In the genomic region with DNA sequence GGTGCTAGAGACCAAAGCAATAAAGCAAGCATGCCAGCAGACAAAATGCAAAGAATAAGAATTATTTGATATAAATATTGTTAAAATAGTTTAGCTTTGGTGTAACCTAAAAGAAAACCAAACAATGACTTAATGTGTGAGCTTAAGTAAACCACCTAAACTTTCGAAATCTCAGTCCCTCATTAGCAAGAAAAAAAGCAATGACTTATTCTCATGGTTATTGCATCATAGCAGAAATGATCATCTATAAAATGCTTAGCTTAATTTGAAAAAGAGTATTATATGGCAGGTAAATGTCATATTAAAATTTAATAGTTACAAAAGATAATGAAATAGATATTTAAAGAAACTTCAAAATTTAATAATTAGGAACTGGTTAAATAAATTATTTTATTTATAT, we compare ENCODE assay signal across 2 cellular contexts.
TF ChIP-seq lines count a peak whose summit lies in the region.

No MANE protein-coding gene starts in this region.

TF ChIP-seq in HepG2, 621 proteins besides CTCF, POLR2A, EP300 and RAD21:
- TF ChIP-seq, protein P1, sequence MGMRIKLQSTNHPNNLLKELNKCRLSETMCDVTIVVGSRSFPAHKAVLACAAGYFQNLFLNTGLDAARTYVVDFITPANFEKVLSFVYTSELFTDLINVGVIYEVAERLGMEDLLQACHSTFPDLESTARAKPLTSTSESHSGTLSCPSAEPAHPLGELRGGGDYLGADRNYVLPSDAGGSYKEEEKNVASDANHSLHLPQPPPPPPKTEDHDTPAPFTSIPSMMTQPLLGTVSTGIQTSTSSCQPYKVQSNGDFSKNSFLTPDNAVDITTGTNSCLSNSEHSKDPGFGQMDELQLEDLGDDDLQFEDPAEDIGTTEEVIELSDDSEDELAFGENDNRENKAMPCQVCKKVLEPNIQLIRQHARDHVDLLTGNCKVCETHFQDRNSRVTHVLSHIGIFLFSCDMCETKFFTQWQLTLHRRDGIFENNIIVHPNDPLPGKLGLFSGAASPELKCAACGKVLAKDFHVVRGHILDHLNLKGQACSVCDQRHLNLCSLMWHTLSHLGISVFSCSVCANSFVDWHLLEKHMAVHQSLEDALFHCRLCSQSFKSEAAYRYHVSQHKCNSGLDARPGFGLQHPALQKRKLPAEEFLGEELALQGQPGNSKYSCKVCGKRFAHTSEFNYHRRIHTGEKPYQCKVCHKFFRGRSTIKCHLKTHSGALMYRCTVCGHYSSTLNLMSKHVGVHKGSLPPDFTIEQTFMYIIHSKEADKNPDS (CRISPR knock-in tag; IDR thresholded peaks at IDR 0.05) = no peak
- TF ChIP-seq CEBPB (IDR thresholded peaks at IDR 0.05; ENCODE audit: borderline replicate concordance, low read depth, low read length) (peak; percentile 68), NFRKB (IDR thresholded peaks at IDR 0.05) (no peak)

TF ChIP-seq in H1, 55 proteins besides CTCF, POLR2A, EP300 and RAD21:
- TF ChIP-seq CEBPB (IDR thresholded peaks at IDR 0.05; ENCODE audit: low read depth, low read length) (peak; percentile 46; the same call in 1 of the 2 replicates), BCL11A (IDR thresholded peaks at IDR 0.05; ENCODE audit: low read depth in 2 of 2, low read length in 2 of 2) (no peak)
